ENCODE assay signal across 1 cellular context in genomic region chr11:123082977-123083376, GRCh38.
TF ChIP-seq lines count a peak whose summit lies in the region.

No MANE protein-coding gene starts in this region.

TF ChIP-seq in IMR-90, 13 proteins besides CTCF, POLR2A, EP300 and RAD21 (continued from another document):
- no peak for TF ChIP-seq USF2 (IDR thresholded peaks at IDR 0.05; ENCODE audit: low read depth, low read length)
TF ChIP-seq in IMR-90: peak in this region for 0.
